In the genomic region with DNA sequence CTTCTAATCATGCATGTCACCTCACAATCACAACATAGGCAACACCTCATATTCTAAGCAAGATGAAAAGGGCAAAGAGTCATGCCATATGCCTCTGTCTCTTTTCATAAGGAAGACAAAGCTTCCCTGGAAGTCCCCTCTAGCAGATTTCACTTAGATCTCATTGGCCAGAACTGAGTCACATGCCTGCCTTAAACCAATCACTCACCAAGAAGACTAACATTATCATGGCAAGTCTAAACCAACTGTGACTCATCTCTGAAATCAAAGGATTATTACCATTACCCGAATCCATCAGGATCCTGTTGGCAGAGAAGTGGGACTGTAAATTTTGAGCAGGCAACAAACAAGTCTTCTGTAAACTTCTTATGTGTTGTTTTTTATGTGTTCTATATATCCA, we compare ENCODE assay signal across 1 cellular context.
TF ChIP-seq lines count a peak whose summit lies in the region.

No MANE protein-coding gene starts in this region.

TF ChIP-seq in IMR-90, 13 proteins besides CTCF, POLR2A, EP300 and RAD21 (continued from another document):
- TF ChIP-seq, protein P1, sequence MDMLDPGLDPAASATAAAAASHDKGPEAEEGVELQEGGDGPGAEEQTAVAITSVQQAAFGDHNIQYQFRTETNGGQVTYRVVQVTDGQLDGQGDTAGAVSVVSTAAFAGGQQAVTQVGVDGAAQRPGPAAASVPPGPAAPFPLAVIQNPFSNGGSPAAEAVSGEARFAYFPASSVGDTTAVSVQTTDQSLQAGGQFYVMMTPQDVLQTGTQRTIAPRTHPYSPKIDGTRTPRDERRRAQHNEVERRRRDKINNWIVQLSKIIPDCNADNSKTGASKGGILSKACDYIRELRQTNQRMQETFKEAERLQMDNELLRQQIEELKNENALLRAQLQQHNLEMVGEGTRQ (IDR thresholded peaks at IDR 0.05; ENCODE audit: low read depth, low read length) = peak; percentile 94
- TF ChIP-seq CHD1 (IDR thresholded peaks at IDR 0.05; ENCODE audit: low read depth, low read length) (no peak), SMC3 (IDR thresholded peaks at IDR 0.05; ENCODE audit: low read depth, low read length) (no peak), MXI1 (IDR thresholded peaks at IDR 0.05; ENCODE audit: borderline replicate concordance, low read depth, low read length) (no peak), MAZ (IDR thresholded peaks at IDR 0.05; ENCODE audit: borderline replicate concordance, low read depth, low read length) (no peak)
